Comparison of ENCODE assay signal across 2 cellular contexts in genomic region chr9:109496126-109496707, GRCh38.
A peak's percentile ranks its signal among the peaks of the same experiment; 100 is the strongest.
TF ChIP-seq lines count a peak whose summit lies in the region.

No MANE protein-coding gene starts in this region.

TF ChIP-seq in K562, 482 proteins besides CTCF, POLR2A, EP300 and RAD21:
- TF ChIP-seq ZKSCAN8 (CRISPR knock-in tag; IDR thresholded peaks at IDR 0.05), result no peak
- TF ChIP-seq RBM25 (IDR thresholded peaks at IDR 0.05; ENCODE audit: low read depth, low read length, severe bottlenecking), result peak; percentile 56
TF ChIP-seq in K562: peak in this region for 1.

TF ChIP-seq in HEK293T, 16 proteins besides CTCF, POLR2A, EP300 and RAD21:
- TF ChIP-seq CTBP1 (IDR thresholded peaks at IDR 0.05; ENCODE audit: borderline replicate concordance), result no peak
- no peak for TF ChIP-seq SP1 (IDR thresholded peaks at IDR 0.05)
- TF ChIP-seq ELF4 (IDR thresholded peaks at IDR 0.05), result no peak
- no peak for TF ChIP-seq ZNF384 (IDR thresholded peaks at IDR 0.05)
- TF ChIP-seq, protein P1, sequence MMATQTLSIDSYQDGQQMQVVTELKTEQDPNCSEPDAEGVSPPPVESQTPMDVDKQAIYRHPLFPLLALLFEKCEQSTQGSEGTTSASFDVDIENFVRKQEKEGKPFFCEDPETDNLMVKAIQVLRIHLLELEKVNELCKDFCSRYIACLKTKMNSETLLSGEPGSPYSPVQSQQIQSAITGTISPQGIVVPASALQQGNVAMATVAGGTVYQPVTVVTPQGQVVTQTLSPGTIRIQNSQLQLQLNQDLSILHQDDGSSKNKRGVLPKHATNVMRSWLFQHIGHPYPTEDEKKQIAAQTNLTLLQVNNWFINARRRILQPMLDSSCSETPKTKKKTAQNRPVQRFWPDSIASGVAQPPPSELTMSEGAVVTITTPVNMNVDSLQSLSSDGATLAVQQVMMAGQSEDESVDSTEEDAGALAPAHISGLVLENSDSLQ (IDR thresholded peaks at IDR 0.05), result no peak
- no peak for TF ChIP-seq BHLHE40 (IDR thresholded peaks at IDR 0.05; ENCODE audit: borderline replicate concordance)
